Comparison of ENCODE assay signal across 1 cellular context in genomic region chr4:16169491-16169890, GRCh38.
TF ChIP-seq lines count a peak whose summit lies in the region.

No MANE protein-coding gene starts in this region.

TF ChIP-seq in GM23338, 12 proteins besides CTCF, POLR2A, EP300 and RAD21 (continued from another document):
- TF ChIP-seq ZNF462 (CRISPR knock-in tag; IDR thresholded peaks at IDR 0.05) (no peak), EZH2 (IDR thresholded peaks at IDR 0.05; ENCODE audit: low read depth, unreplicated experiment) (no peak), EZH2phosphoT487 (IDR thresholded peaks at IDR 0.05; ENCODE audit: unreplicated experiment) (no peak), REST (IDR thresholded peaks at IDR 0.05; ENCODE audit: unreplicated experiment) (no peak), ETS1 (IDR thresholded peaks at IDR 0.05) (no peak), STAT1 (IDR thresholded peaks at IDR 0.05; ENCODE audit: unreplicated experiment) (no peak), ZNF331 (CRISPR knock-in tag; IDR thresholded peaks at IDR 0.05; ENCODE audit: low read depth) (no peak), NANOG (IDR thresholded peaks at IDR 0.05; ENCODE audit: borderline replicate concordance) (no peak), ZNF114 (CRISPR knock-in tag; IDR thresholded peaks at IDR 0.05) (no peak)
